In genomic region chr5:129400395-129400983, GRCh38 we compare ENCODE assay signal across 15 cellular contexts. TPM values are rescaled to one million over a fixed set of nuclear protein-coding genes. Genes with fewer than 3 reads are reported as not detected.
DNase-seq lines count a peak whose midpoint lies in the region; ATAC-seq, FAIRE-seq and TF ChIP-seq lines count a peak whose summit lies in the region.
"Had no signal": no experiment of that assay in that cellular context is flagged by ENCODE, and none has a peak within 500 bp of the region (broad histone marks: within the 10 kb centered on the region; RNA-seq: fewer than 3 reads in every experiment).

No MANE protein-coding gene starts in this region.

- peak; percentile 24 for FAIRE-seq in colon (lab: Jason Lieb, UNC)
- FAIRE-seq: astrocyte had no signal

- no peak for ATAC-seq in GM21515 (IDR thresholded peaks at IDR 0.05; ENCODE audit: unreplicated experiment)
- no peak for ATAC-seq in HG02642 (IDR thresholded peaks at IDR 0.05; ENCODE audit: poor library complexity, unreplicated experiment)
- ATAC-seq: naive thymus-derived CD8-positive, alpha-beta T cell had no signal

- no peak overlapping the region for H3K4me3 Mint-ChIP-seq in osteocyte (ENCODE audit: unreplicated experiment)
- H3K4me3 Mint-ChIP-seq: naive thymus-derived CD8-positive, alpha-beta T cell had no signal

- H3K4me1 Mint-ChIP-seq in osteocyte (ENCODE audit: unreplicated experiment), result no peaks in the 10 kb centered on the region
- H3K4me1 Mint-ChIP-seq: naive thymus-derived CD8-positive, alpha-beta T cell had no signal

- H3K27me3 Mint-ChIP-seq in osteocyte (ENCODE audit: unreplicated experiment), result peaks cover 32% of the 10 kb centered on the region
- H3K27me3 Mint-ChIP-seq: naive thymus-derived CD8-positive, alpha-beta T cell had no signal

- DNase-seq in NCI-H1105 treated with DMSO at 0.1 percent for 48 hours (lab: John Stamatoyannopoulos, UW) (peak; percentile 11), NCI-H1105 (lab: John Stamatoyannopoulos, UW) (no peak), LoVo (ENCODE audit: low spot score) (peak; percentile 19), osteocyte (ENCODE audit: extremely low spot score, unreplicated experiment) (no peak), midbrain (lab: John Stamatoyannopoulos, UW) (no peak)
- DNase-seq: activated CD8-positive, alpha-beta memory T cell treated with anti-CD3 and anti-CD28 coated beads for 24 hours; naive thymus-derived CD8-positive, alpha-beta T cell; NCI-H1092 treated with DMSO at 0.1 percent for 48 hours; stimulated activated CD4-positive, alpha-beta T cell treated with anti-CD3 and anti-CD28 coated beads, Interleukin-4, amount 100 ng/mL, for 4 hours had no signal

- TF ChIP-seq CTCF in osteocyte (IDR thresholded peaks at IDR 0.05), result peak; percentile 58

- H3K36me3 Mint-ChIP-seq in osteocyte (ENCODE audit: unreplicated experiment), result no peaks in the 10 kb centered on the region

- no peaks in the 10 kb centered on the region for H3K9me3 Mint-ChIP-seq in osteocyte (ENCODE audit: unreplicated experiment)

- H3K27ac Mint-ChIP-seq in osteocyte (ENCODE audit: unreplicated experiment), result no peak overlapping the region
- H3K27ac Mint-ChIP-seq: naive thymus-derived CD8-positive, alpha-beta T cell had no signal

RNA-seq across cellular contexts. Expression of gene ADAMTS19, which starts 59.6 kb away (rescaled TPM):
- total RNA-seq in osteocyte, result 0.08 TPM in 1 of 2 replicates, not detected in the other
- total RNA-seq: A172; naive thymus-derived CD8-positive, alpha-beta T cell; SJSA1 had no signal

Comparison
In these comparisons a context has a peak if more than half of its experiments do, and no peak if none do; other contexts are left out.
1. DNase-seq: peak in NCI-H1105 treated with DMSO at 0.1 percent for 48 hours (single experiment) and LoVo (single experiment); none in NCI-H1105 (single experiment), osteocyte (single experiment) and midbrain (single experiment).